Comparison of ENCODE assay signal across 8 cellular contexts in the genomic region with DNA sequence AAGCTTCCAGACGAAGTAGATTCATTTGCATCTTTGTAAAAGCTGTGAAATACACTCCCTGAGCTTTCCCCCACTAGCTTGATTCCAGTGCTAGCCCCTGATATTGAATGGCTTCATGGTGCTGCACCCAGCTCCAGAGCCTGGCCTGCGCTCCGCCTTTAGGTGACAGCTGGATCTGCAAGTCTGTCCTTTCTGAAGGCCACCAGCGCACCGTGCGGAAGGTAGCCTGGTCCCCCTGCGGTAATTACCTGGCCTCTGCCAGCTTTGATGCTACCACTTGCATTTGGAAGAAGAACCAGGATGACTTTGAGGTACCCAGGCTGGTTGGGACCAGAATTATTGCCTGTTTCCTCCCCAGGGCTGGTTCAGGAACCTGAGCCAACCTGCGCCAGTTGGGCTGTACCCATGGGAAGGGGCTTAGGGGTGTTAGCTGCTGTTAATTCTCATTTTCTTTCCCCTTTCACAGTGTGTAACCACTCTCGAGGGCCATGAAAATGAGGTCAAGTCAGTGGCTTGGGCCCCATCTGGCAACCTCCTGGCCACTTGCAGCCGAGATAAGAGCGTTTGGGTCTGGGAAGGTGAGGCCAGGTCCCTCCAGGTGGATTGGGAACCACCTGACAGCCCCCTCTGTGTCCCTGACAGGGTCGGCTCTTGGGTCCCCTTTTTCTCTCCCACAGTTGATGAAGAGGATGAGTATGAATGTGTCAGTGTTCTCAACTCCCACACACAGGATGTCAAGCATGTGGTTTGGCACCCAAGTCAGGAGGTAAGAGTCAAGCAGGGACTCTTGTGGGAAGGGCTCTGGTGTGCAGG. TPM values are rescaled to one million over a fixed set of nuclear protein-coding genes. Genes with fewer than 3 reads are reported as not detected.
DNase-seq lines count a peak whose midpoint lies in the region; ATAC-seq and TF ChIP-seq lines count a peak whose summit lies in the region.

No MANE protein-coding gene starts in this region.

- H2AFZ ChIP-seq in parathyroid adenoma, result no peak overlapping the region

- no peaks in the 10 kb centered on the region for H3K9me3 Mint-ChIP-seq in endodermal cell

- H3K9ac ChIP-seq in endodermal cell (ENCODE audit: extremely low read depth, low read length, poor library complexity, severe bottlenecking) (peak overlapping the region; percentile 86), parathyroid adenoma (no peak overlapping the region)

- H3K4me1 ChIP-seq in endodermal cell (ENCODE audit: control insufficient read depth, insufficient read depth, low read length) (peaks cover 5% of the 10 kb centered on the region), parathyroid adenoma (peaks cover 17% of the 10 kb centered on the region)

- peak overlapping the region; percentile 52 for H3K27ac Mint-ChIP-seq in endodermal cell

- 76 to 77% methylated on average over 8 to 12 of the region's 12 CpGs for WGBS in endodermal cell (ENCODE audit: insufficient coverage in 1 of 2, insufficient read length in 1 of 2), 2 experiments

- no peaks in the 10 kb centered on the region for H3K27me3 Mint-ChIP-seq in endodermal cell (ENCODE audit: insufficient read depth)

- TF ChIP-seq CTCF in endodermal cell (conservative IDR thresholded peaks at IDR 0.05), result peak; percentile 68
- peak; percentile 22 for TF ChIP-seq CTCF in parathyroid adenoma (IDR thresholded peaks at IDR 0.05)

- DNase-seq in NCI-H1092 (lab: John Stamatoyannopoulos, UW) (peak; percentile 9), NCI-H1092 treated with DMSO at 0.1 percent for 48 hours (lab: John Stamatoyannopoulos, UW) (no peak), MV-4-11 (lab: John Stamatoyannopoulos, UW) (peak; percentile 55), endodermal cell (peak; percentile 86), posterior vena cava (ENCODE audit: low spot score) (no peak)
- peak; percentile 52 to 69 for DNase-seq in activated CD4-positive, alpha-beta T cell treated with anti-CD3 and anti-CD28 coated beads, Interleukin-2, amount 50 U/mL, for 48 hours

- peak overlapping the region; percentile 88 for H3K4me3 Mint-ChIP-seq in endodermal cell

- H3K36me3 ChIP-seq in endodermal cell (ENCODE audit: control insufficient read depth, insufficient read depth, low read length), result peaks cover 50% of the 10 kb centered on the region
- no peaks in the 10 kb centered on the region for H3K36me3 ChIP-seq in parathyroid adenoma (ENCODE audit: control insufficient read depth, insufficient read depth, low read length)

- H3K27ac ChIP-seq in endodermal cell (ENCODE audit: low read depth, low read length) (no peak overlapping the region), parathyroid adenoma (no peak overlapping the region)

- ATAC-seq in HG03442 (IDR thresholded peaks at IDR 0.05; ENCODE audit: unreplicated experiment), result no peak

- peak overlapping the region; percentile 95 for H3K4me2 ChIP-seq in parathyroid adenoma (ENCODE audit: low read length)

- H3K9me3 ChIP-seq in endodermal cell (ENCODE audit: control insufficient read depth, low read length) (no peaks in the 10 kb centered on the region), parathyroid adenoma (ENCODE audit: control insufficient read depth, low read length) (no peaks in the 10 kb centered on the region)

- H3K4me3 ChIP-seq in endodermal cell (ENCODE audit: low read length) (peak overlapping the region; percentile 100), parathyroid adenoma (ENCODE audit: low read depth, low read length) (no peak overlapping the region)

- intact Hi-C loops in posterior vena cava (cut with DNase I), result loop anchor here in 1 of 2 donors (10.0 kb wide), 1 partner anchor 63 kb away; a partner anchor contains a TSS

- H3K27me3 ChIP-seq in endodermal cell (ENCODE audit: control insufficient read depth, insufficient read depth, low read length, poor library complexity, severe bottlenecking) (no peaks in the 10 kb centered on the region), parathyroid adenoma (ENCODE audit: control insufficient read depth, insufficient read depth, low read length) (no peaks in the 10 kb centered on the region)

- peaks cover 36% of the 10 kb centered on the region for H3K79me2 ChIP-seq in parathyroid adenoma

- H3K36me3 Mint-ChIP-seq in endodermal cell (ENCODE audit: low read depth), result peaks cover 33% of the 10 kb centered on the region

- peaks cover 12% of the 10 kb centered on the region for H3K4me1 Mint-ChIP-seq in endodermal cell

RNA-seq across cellular contexts. Expression of a gene that starts 1.3 kb away (rescaled TPM):
- total RNA-seq in endodermal cell (10 to 100 TPM; 65.4 to 66.2 TPM), posterior vena cava (10 to 100 TPM; 41.9 to 46.4 TPM)
- 71.4 TPM for polyA plus RNA-seq in endodermal cell (2013, experiment 1 of 2)
- polyA plus RNA-seq in endodermal cell (2013, experiment 2 of 2), result 58.3 TPM

RNA-seq across cellular contexts. Expression of a gene that starts 1.6 kb away (rescaled TPM):
- total RNA-seq in endodermal cell, result 10 to 100 TPM; 27.0 to 28.3 TPM
- polyA plus RNA-seq in endodermal cell (2013, experiment 1 of 2), result 20.1 TPM
- polyA plus RNA-seq in endodermal cell (2013, experiment 2 of 2), result 18.2 TPM
- total RNA-seq in posterior vena cava, result 10 to 100 TPM; 49.2 to 52.4 TPM

RNA-seq across cellular contexts. Expression of a gene that starts 38.0 kb away (rescaled TPM):
- 100 to 1,000 TPM; 190 to 211 TPM for total RNA-seq in endodermal cell
- 171 TPM for polyA plus RNA-seq in endodermal cell (2013, experiment 1 of 2)
- polyA plus RNA-seq in endodermal cell (2013, experiment 2 of 2), result 169 TPM
- 10 to 100 TPM; 67.2 to 78.3 TPM for total RNA-seq in posterior vena cava

RNA-seq across cellular contexts. Expression of a gene that starts 57.8 kb away (rescaled TPM):
- total RNA-seq in endodermal cell (1 to 10 TPM; 6.8 to 8.0 TPM), posterior vena cava (1 to 10 TPM in 1 of 2 donors, under 1 TPM in 1; 0.69 to 1.5 TPM)
- 6.1 TPM for polyA plus RNA-seq in endodermal cell (2013, experiment 1 of 2)
- 6.0 TPM for polyA plus RNA-seq in endodermal cell (2013, experiment 2 of 2)

RNA-seq across cellular contexts. Expression of a gene that starts 58.7 kb away (rescaled TPM):
- total RNA-seq in endodermal cell (100 to 1,000 TPM; 145 to 159 TPM), posterior vena cava (10 to 100 TPM; 68.0 to 71.4 TPM)
- polyA plus RNA-seq in endodermal cell (2013, experiment 1 of 2), result 103 TPM
- 93.9 TPM for polyA plus RNA-seq in endodermal cell (2013, experiment 2 of 2)

Comparison
In these comparisons a context has a peak if more than half of its experiments do, and no peak if none do; other contexts are left out.
1. DNase-seq: peak in NCI-H1092 (single experiment), MV-4-11 (single experiment), activated CD4-positive, alpha-beta T cell treated with anti-CD3 and anti-CD28 coated beads, Interleukin-2, amount 50 U/mL, for 48 hours (2 of 2) and endodermal cell (single experiment); none in NCI-H1092 treated with DMSO at 0.1 percent for 48 hours (single experiment) and posterior vena cava (single experiment).